Comparison of ENCODE assay signal across 9 cellular contexts in the genomic region with DNA sequence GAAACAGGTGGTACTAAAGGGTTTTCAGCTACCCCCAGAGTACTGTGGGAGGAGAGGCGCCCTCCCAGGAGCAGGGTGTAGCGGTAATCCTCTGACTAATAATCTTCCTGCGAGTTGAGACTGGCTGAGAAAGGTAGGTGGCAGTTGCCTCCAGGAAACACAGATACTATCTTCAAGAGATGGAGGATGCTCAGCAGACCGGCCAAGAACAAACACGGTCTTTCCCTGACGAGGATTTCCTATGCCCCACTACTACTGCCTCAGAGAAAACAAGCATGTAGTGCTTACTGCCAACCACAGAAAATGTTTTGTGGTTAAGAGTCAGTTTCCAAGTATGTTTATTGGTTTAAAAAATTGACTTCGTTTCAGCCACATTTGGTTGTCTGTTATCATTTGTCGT. TPM values are rescaled to one million over a fixed set of nuclear protein-coding genes. Genes with fewer than 3 reads are reported as not detected.
DNase-seq lines count a peak whose midpoint lies in the region; ATAC-seq and TF ChIP-seq lines count a peak whose summit lies in the region.
"Had no signal": no experiment of that assay in that cellular context is flagged by ENCODE, and none has a peak within 500 bp of the region (broad histone marks: within the 10 kb centered on the region; RNA-seq: fewer than 3 reads in every experiment).

No MANE protein-coding gene starts in this region.

- TF ChIP-seq CTCF in AG09319 (IDR thresholded peaks at IDR 0.05; ENCODE audit: low read depth, low read length) (no peak), fibroblast of lung (conservative IDR thresholded peaks at IDR 0.05 in 1 of 2, IDR thresholded peaks at IDR 0.05 in 1 of 2; ENCODE audit: low read depth in 1 of 2, low read length in 2 of 2) (no peak)

- DNase-seq in AG09319 (ENCODE audit: extremely low read depth, low read depth) (peak; percentile 79), fibroblast of lung (ENCODE audit: low read depth in 2 of 2) (peak; percentile 84 to 91), mucosa of gallbladder (ENCODE audit: low spot score) (no peak), H7 (no peak)
- DNase-seq in activated CD8-positive, alpha-beta memory T cell treated with anti-CD3 and anti-CD28 coated beads for 24 hours: peak; percentile 78
- peak; percentile 30 for DNase-seq in stimulated activated CD8-positive, alpha-beta memory T cell treated with anti-CD3 and anti-CD28 coated beads, Interleukin-4, amount 100 ng/mL, for 24 hours (ENCODE audit: low read depth)

- H3K27ac ChIP-seq in fibroblast of lung (ENCODE audit: insufficient read depth, low read length): no peak overlapping the region

- peaks cover 10% of the 10 kb centered on the region for H3K4me1 ChIP-seq in fibroblast of lung (ENCODE audit: control insufficient read depth, extremely low read depth, insufficient read depth, low read length)

- H4K20me1 ChIP-seq in fibroblast of lung (ENCODE audit: control insufficient read depth, extremely low read depth, insufficient read depth, low read length): no peaks in the 10 kb centered on the region

- H3K9me3 ChIP-seq in fibroblast of lung (ENCODE audit: control insufficient read depth, insufficient read depth, low read depth, low read length): no peaks in the 10 kb centered on the region

- ATAC-seq in GM19452 (IDR thresholded peaks at IDR 0.05; ENCODE audit: unreplicated experiment) (peak; percentile 85), HG03520 (IDR thresholded peaks at IDR 0.05; ENCODE audit: unreplicated experiment) (peak; percentile 79)

- H3K36me3 ChIP-seq in fibroblast of lung (ENCODE audit: control insufficient read depth, insufficient read depth, low read length) (peaks cover 10% of the 10 kb centered on the region), H7 (replicated peaks; ENCODE audit: control insufficient read depth, insufficient read depth, low read length) (no peaks in the 10 kb centered on the region)

- no peaks in the 10 kb centered on the region for H3K79me2 ChIP-seq in fibroblast of lung (ENCODE audit: control insufficient read depth, insufficient read depth, low read length)

- H3K4me3 ChIP-seq in fibroblast of lung (replicated peaks in 1 of 4; ENCODE audit: control extremely low read depth in 1 of 4, insufficient read depth in 1 of 4, low read depth in 3 of 4, low read length in 4 of 4) (no peak overlapping the region), H7 (ENCODE audit: insufficient read depth, low read depth, low read length) (no peak overlapping the region)

- peak overlapping the region; percentile 52 for H3K4me2 ChIP-seq in fibroblast of lung (ENCODE audit: extremely low read depth, insufficient read depth, low read length)

- H3K27me3 ChIP-seq in fibroblast of lung (ENCODE audit: control insufficient read depth, insufficient read depth, low read length) (no peaks in the 10 kb centered on the region), H7 (ENCODE audit: control insufficient read depth, insufficient read depth, low read length) (no peaks in the 10 kb centered on the region)

- no peak overlapping the region for H3K9ac ChIP-seq in fibroblast of lung (ENCODE audit: insufficient read depth, low read length)

- no peak overlapping the region for H2AFZ ChIP-seq in fibroblast of lung (ENCODE audit: low read length)

RNA-seq across cellular contexts. Expression of a gene that starts 26.8 kb away (rescaled TPM):
- total RNA-seq in fibroblast of lung (37.8 and 47.1 TPM in 2 replicates), mucosa of gallbladder (69.9 TPM)
- 58.8 and 66.7 TPM in 2 replicates for polyA plus RNA-seq in fibroblast of lung
- polyA plus RNA-seq in fibroblast of lung (2012): 51.8 and 63.6 TPM in 2 replicates
- polyA minus RNA-seq in fibroblast of lung (ENCODE audit: low replicate concordance): 60.9 and 68.1 TPM in 2 replicates
- 15.6 and 19.9 TPM in 2 replicates for total RNA-seq in H7 (2014; rRNA removed; shearing (Covaris generic))

RNA-seq across cellular contexts. Expression of a gene that starts 38.0 kb away (rescaled TPM):
- 12.8 and 17.5 TPM in 2 replicates for total RNA-seq in fibroblast of lung
- polyA plus RNA-seq in fibroblast of lung: 30.6 and 37.6 TPM in 2 replicates
- polyA plus RNA-seq in fibroblast of lung (2012): 21.8 and 31.9 TPM in 2 replicates
- 5.4 and 21.2 TPM in 2 replicates for polyA minus RNA-seq in fibroblast of lung (ENCODE audit: low replicate concordance)
- 16.0 TPM for total RNA-seq in mucosa of gallbladder
- total RNA-seq in H7 (2014; rRNA removed; shearing (Covaris generic)): 86.0 and 91.1 TPM in 2 replicates

RNA-seq across cellular contexts. Expression of a gene that starts 42.0 kb away (rescaled TPM):
- total RNA-seq in fibroblast of lung (0.26 TPM in 1 of 2 replicates, not detected in the other), mucosa of gallbladder (16.2 TPM)
- polyA plus RNA-seq in fibroblast of lung: 0.09 and 0.67 TPM in 2 replicates
- 0.14 and 1.4 TPM in 2 replicates for polyA plus RNA-seq in fibroblast of lung (2012)
- polyA minus RNA-seq in fibroblast of lung (ENCODE audit: low replicate concordance): not detected in 2 replicates
- total RNA-seq in H7 (2014; rRNA removed; shearing (Covaris generic)): not detected in 2 replicates
- total RNA-seq: lung microvascular endothelial cell had no signal

Comparison
In these comparisons a context has a peak if more than half of its experiments do, and no peak if none do; other contexts are left out.
1. DNase-seq: peak in AG09319 (single experiment), activated CD8-positive, alpha-beta memory T cell treated with anti-CD3 and anti-CD28 coated beads for 24 hours (single experiment), fibroblast of lung (2 of 2) and stimulated activated CD8-positive, alpha-beta memory T cell treated with anti-CD3 and anti-CD28 coated beads, Interleukin-4, amount 100 ng/mL, for 24 hours (single experiment); none in mucosa of gallbladder (single experiment) and H7 (single experiment).
2. RNA of a gene that starts 42.0 kb away (total RNA-seq): 16.2 TPM in mucosa of gallbladder (single experiment); 0.26 TPM in fibroblast of lung and not detected in H7; every median in the first group is over 10 times any median in the second.